Comparison of ENCODE assay signal across 23 cellular contexts in the genomic region with DNA sequence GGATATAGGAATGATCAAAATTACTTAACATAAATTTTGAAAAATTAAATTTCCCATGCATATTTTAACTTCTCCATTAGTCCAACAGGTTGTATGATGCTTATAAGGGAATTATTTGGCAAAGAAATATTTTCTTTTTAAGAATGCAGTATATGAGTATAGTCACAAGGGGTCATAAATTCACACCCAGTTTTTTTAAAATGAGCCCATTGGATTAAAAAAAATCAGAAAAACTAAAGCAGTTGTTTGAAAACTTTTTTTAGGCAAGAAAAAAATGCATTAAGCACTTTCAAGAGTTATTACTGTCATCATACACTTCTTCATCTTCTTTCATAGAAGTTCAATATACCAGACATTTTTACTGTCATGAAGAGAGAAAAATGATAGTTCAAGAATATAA.
"Had no signal": no experiment of that assay in that cellular context is flagged by ENCODE, and none has a peak within 500 bp of the region (broad histone marks: within the 10 kb centered on the region; RNA-seq: fewer than 3 reads in every experiment).

No MANE protein-coding gene starts in this region.

- H3K4me1 Mint-ChIP-seq: activated CD4-positive, alpha-beta T cell treated with anti-CD3 and anti-CD28 coated beads for 36 hours; activated naive CD8-positive, alpha-beta T cell treated with anti-CD3 and anti-CD28 coated beads, Interleukin-2, amount 10 ng/mL, durations not matched to agents 7 days and 5 days had no signal

- H3K4me1 ChIP-seq: adrenal gland had no signal

- DNase-seq: activated CD4-positive, alpha-beta T cell treated with anti-CD3 and anti-CD28 coated beads for 36 hours; activated CD4-positive, alpha-beta T cell treated with anti-CD3 and anti-CD28 coated beads, Interleukin-2, amount 50 U/mL, for 1 hour; activated CD8-positive, alpha-beta memory T cell treated with anti-CD3 and anti-CD28 coated beads, Interleukin-2, amount 50 U/mL, for 4 hours; activated CD8-positive, alpha-beta T cell treated with anti-CD3 and anti-CD28 coated beads for 36 hours; activated gamma-delta T cell treated with Interleukin-2 at 50 U/mL for 16 hours; activated naive CD4-positive, alpha-beta T cell treated with anti-CD3 and anti-CD28 coated beads, Interleukin-2, amount 50 U/mL, for 16 hours; activated naive CD8-positive, alpha-beta T cell treated with anti-CD3 and anti-CD28 coated beads, Interleukin-2, amount 10 ng/mL, durations not matched to agents 7 days and 5 days; activated T-cell treated with anti-CD3 and anti-CD28 coated beads, Interleukin-2, amount 50 U/mL, for 72 hours; adrenal gland; anterior cingulate cortex; Kasumi-1; NCI-H1105 treated with DMSO at 0.1 percent for 48 hours; NCI-H1436 treated with DMSO at 0.1 percent for 48 hours; NCI-H187; NCI-H2081; NCI-H446; NCI-H524; PC-9; SIG-M5; T-helper 1 cell; WERI-Rb-1 had no signal

- H3K27me3 ChIP-seq: adrenal gland had no signal

- H3K27me3 Mint-ChIP-seq: activated CD4-positive, alpha-beta T cell treated with anti-CD3 and anti-CD28 coated beads for 36 hours; activated CD8-positive, alpha-beta T cell treated with anti-CD3 and anti-CD28 coated beads for 36 hours; activated naive CD8-positive, alpha-beta T cell treated with anti-CD3 and anti-CD28 coated beads, Interleukin-2, amount 10 ng/mL, durations not matched to agents 7 days and 5 days had no signal

- H3K9me3 ChIP-seq: adrenal gland had no signal

- H3K27ac Mint-ChIP-seq: activated CD4-positive, alpha-beta T cell treated with anti-CD3 and anti-CD28 coated beads for 36 hours; activated CD8-positive, alpha-beta T cell treated with anti-CD3 and anti-CD28 coated beads for 36 hours; activated naive CD8-positive, alpha-beta T cell treated with anti-CD3 and anti-CD28 coated beads, Interleukin-2, amount 10 ng/mL, durations not matched to agents 7 days and 5 days; activated T-cell treated with anti-CD3 and anti-CD28 coated beads, Interleukin-2, amount 50 U/mL, for 72 hours; activated T-helper 2 cell treated with anti-CD3 and anti-CD28 coated beads, Interferon-gamma antibody, Interleukin-2, Interleukin-4, amounts not matched to agents 10 μg/mL and 5 μg/mL and 100 μg/mL, durations not matched to agents 14 hours and 24 hours and 36 hours had no signal

- H3K9me3 Mint-ChIP-seq: activated CD8-positive, alpha-beta T cell treated with anti-CD3 and anti-CD28 coated beads for 36 hours; activated naive CD8-positive, alpha-beta T cell treated with anti-CD3 and anti-CD28 coated beads, Interleukin-2, amount 10 ng/mL, durations not matched to agents 7 days and 5 days had no signal

- H3K4me3 Mint-ChIP-seq: activated CD4-positive, alpha-beta T cell treated with anti-CD3 and anti-CD28 coated beads for 36 hours; activated CD8-positive, alpha-beta T cell treated with anti-CD3 and anti-CD28 coated beads for 36 hours; activated naive CD8-positive, alpha-beta T cell treated with anti-CD3 and anti-CD28 coated beads, Interleukin-2, amount 10 ng/mL, durations not matched to agents 7 days and 5 days; activated T-cell treated with anti-CD3 and anti-CD28 coated beads, Interleukin-2, amount 50 U/mL, for 72 hours had no signal

- H3K4me2 ChIP-seq: PC-9 had no signal

- H3K4me3 ChIP-seq: adrenal gland, K562, PC-9 had no signal

- H2AFZ ChIP-seq: PC-9 had no signal

- H3K27ac ChIP-seq: adrenal gland, PC-9, WERI-Rb-1 had no signal

- H3K36me3 Mint-ChIP-seq: activated naive CD8-positive, alpha-beta T cell treated with anti-CD3 and anti-CD28 coated beads, Interleukin-2, amount 10 ng/mL, durations not matched to agents 7 days and 5 days had no signal

- ATAC-seq: activated CD4-positive, alpha-beta T cell treated with anti-CD3 and anti-CD28 coated beads for 36 hours; activated CD8-positive, alpha-beta T cell treated with anti-CD3 and anti-CD28 coated beads for 36 hours; activated T-cell treated with anti-CD3 and anti-CD28 coated beads, Interleukin-2, amount 50 U/mL, for 72 hours; K562 had no signal

- H3K36me3 ChIP-seq: adrenal gland, WERI-Rb-1 had no signal
